8 cellular contexts compared by ENCODE assay signal in genomic region chr5:36875051-36875788, GRCh38. TPM values are rescaled to one million over a fixed set of nuclear protein-coding genes. Genes with fewer than 3 reads are reported as not detected.
DNase-seq lines count a peak whose midpoint lies in the region; ATAC-seq, FAIRE-seq and TF ChIP-seq lines count a peak whose summit lies in the region.

No MANE protein-coding gene starts in this region.

- peaks cover 16% of the 10 kb centered on the region for H3K4me1 Mint-ChIP-seq in Caco-2 (ENCODE audit: low read depth, unreplicated experiment)

- no peak for TF ChIP-seq POLR2A in heart left ventricle (IDR thresholded peaks at IDR 0.05)
- TF ChIP-seq POLR2A in uterus (IDR thresholded peaks at IDR 0.05): no peak

- ATAC-seq in HG03432 (IDR thresholded peaks at IDR 0.05; ENCODE audit: unreplicated experiment) (peak; percentile 13), heart left ventricle (peak; percentile 17 to 47 (median 30)), pancreas (peak in 3 of 4 donors; percentile 4 to 35 (median 29))
- ATAC-seq in activated naive CD4-positive, alpha-beta T cell treated with anti-CD3 and anti-CD28 coated beads, Interleukin-2, amount 50 U/mL, for 72 hours: peak in 1 of 2 donors; percentile 48

- DNase-seq in Caco-2: peak; percentile 59 to 70
- DNase-seq in RWPE1 (ENCODE audit: low spot score): peak; percentile 27
- DNase-seq in activated naive CD4-positive, alpha-beta T cell treated with anti-CD3 and anti-CD28 coated beads, Interleukin-2, amount 50 U/mL, for 72 hours (ENCODE audit: low spot score in 2 of 2): peak; percentile 51 to 64
- DNase-seq in heart left ventricle: peak; percentile 46 to 74 (median 51)
- peak; percentile 25 to 71 (median 42) for DNase-seq in pancreas
- DNase-seq in uterus: peak; percentile 32 to 46
- no peak for DNase-seq in cortex of kidney (lab: John Stamatoyannopoulos, UW)

- intact Hi-C loops in Caco-2 (cut with micrococcal nuclease; ENCODE audit: unreplicated experiment): loop anchor here (1.0 to 10.0 kb wide), 3 partner anchors 136 to 270 kb away; partner anchors contain the start of gene SLC1A3
- intact Hi-C loops in heart left ventricle (cut with DNase I): loop anchor here (5.0 to 10.0 kb wide), 8 partner anchors 62 to 630 kb away; partner anchors contain the start of genes NADK2 (in 2 of the 10) and NUP155 (in 1 of the 10)
- intact Hi-C loops in pancreas (cut with DNase I): loop anchor here in 2 of 3 donors (5.0 to 10.0 kb wide), 3 partner anchors 72 to 130 kb away; no protein-coding TSS in a partner anchor
- intact Hi-C loops in uterus (cut with DNase I; ENCODE audit: low total_unique reads): no loop called here

- H3K4me3 Mint-ChIP-seq in Caco-2 (ENCODE audit: unreplicated experiment): peak overlapping the region; percentile 93

- no peaks in the 10 kb centered on the region for H3K9me3 ChIP-seq in Caco-2
- H3K9me3 ChIP-seq in heart left ventricle: no peaks in the 10 kb centered on the region
- no peaks in the 10 kb centered on the region for H3K9me3 ChIP-seq in pancreas
- H3K9me3 ChIP-seq in uterus: no peaks in the 10 kb centered on the region

- H3K36me3 ChIP-seq in Caco-2 (ENCODE audit: control insufficient read depth, insufficient read depth, low read length): no peaks in the 10 kb centered on the region
- peaks cover 0 to 8% (median 0%) of the 10 kb centered on the region in 9 donors for H3K36me3 ChIP-seq in heart left ventricle
- H3K36me3 ChIP-seq in pancreas: no peaks in the 10 kb centered on the region
- no peaks in the 10 kb centered on the region for H3K36me3 ChIP-seq in uterus

- no peaks in the 10 kb centered on the region for H3K27me3 Mint-ChIP-seq in Caco-2 (ENCODE audit: insufficient read depth, unreplicated experiment)

- H3K4me3 ChIP-seq in Caco-2 (ENCODE audit: low read depth, low read length): peak overlapping the region; percentile 52
- H3K4me3 ChIP-seq in heart left ventricle: peak overlapping the region; percentile 77 to 98 (median 91)
- peak overlapping the region; percentile 55 to 95 (median 84) for H3K4me3 ChIP-seq in pancreas
- peak overlapping the region; percentile 92 to 96 for H3K4me3 ChIP-seq in uterus

- H3K9me3 Mint-ChIP-seq in Caco-2 (ENCODE audit: unreplicated experiment): no peaks in the 10 kb centered on the region
- H3K9me3 Mint-ChIP-seq in activated naive CD4-positive, alpha-beta T cell treated with anti-CD3 and anti-CD28 coated beads, Interleukin-2, amount 50 U/mL, for 72 hours: no peaks in the 10 kb centered on the region

- no peak for FAIRE-seq in pancreas (lab: Jason Lieb, UNC)

- WGBS in heart left ventricle, 4 donors: 0 to 1% (median 1%) methylated on average over 25 to 26 of the region's 26 CpGs
- WGBS in pancreas, 2 donors: 0% methylated on average over 26 of the region's 26 CpGs

- H3K27ac ChIP-seq in RWPE1 (peak overlapping the region; percentile 97), heart left ventricle (peak overlapping the region; percentile 94 to 98 (median 96)), pancreas (peak overlapping the region in 3 of 4 donors; percentile 91 to 97 (median 97)), uterus (peak overlapping the region; percentile 96 to 97)

- H3K36me3 Mint-ChIP-seq in Caco-2 (ENCODE audit: insufficient read depth, unreplicated experiment): peaks cover 16% of the 10 kb centered on the region
- H3K36me3 Mint-ChIP-seq in activated naive CD4-positive, alpha-beta T cell treated with anti-CD3 and anti-CD28 coated beads, Interleukin-2, amount 50 U/mL, for 72 hours: peaks cover 26 to 29% of the 10 kb centered on the region in 2 donors

- peak overlapping the region; percentile 95 for H3K27ac Mint-ChIP-seq in Caco-2 (ENCODE audit: unreplicated experiment)
- H3K27ac Mint-ChIP-seq in activated naive CD4-positive, alpha-beta T cell treated with anti-CD3 and anti-CD28 coated beads, Interleukin-2, amount 50 U/mL, for 72 hours: peak overlapping the region; percentile 99

- BruUV-seq in Caco-2 (replicated peaks; lab: Mats Ljungman, UMichigan): no TSS peak

- H3K27me3 ChIP-seq in Caco-2 (replicated peaks; ENCODE audit: control insufficient read depth, insufficient read depth, low read length) (no peaks in the 10 kb centered on the region), heart left ventricle (no peaks in the 10 kb centered on the region), pancreas (no peaks in the 10 kb centered on the region), uterus (no peaks in the 10 kb centered on the region)

- POLR2A ChIA-PET in Caco-2 (lab: Charles Lee): no interaction called here
- POLR2A ChIA-PET in RWPE1 (lab: Yijun Ruan, JAX; ENCODE audit: low non-redundant PET): interaction anchor here (0.7 kb wide), 1 partner anchor 131 kb away, joined by 3 read pairs; no protein-coding TSS in a partner anchor

- CTCF ChIA-PET in Caco-2 (lab: Charles Lee): interaction anchor here (0.5 kb wide), 1 partner anchor 146 kb away, joined by 5 read pairs; no protein-coding TSS in a partner anchor
- CTCF ChIA-PET in RWPE1 (lab: Yijun Ruan, JAX): interaction anchor here (0.6 to 2.5 kb wide), 5 partner anchors 12 to 136 kb away, joined by 3 to 10 read pairs (median 4); no protein-coding TSS in a partner anchor

- TF ChIP-seq CTCF in Caco-2 (IDR thresholded peaks at IDR 0.05; ENCODE audit: insufficient read depth in 1 of 2, low read depth in 1 of 2, low read length in 1 of 2, severe bottlenecking in 1 of 2, unreplicated experiment in 1 of 2) (no peak), RWPE1 (conservative IDR thresholded peaks at IDR 0.05; ENCODE audit: low read depth) (no peak), heart left ventricle (IDR thresholded peaks at IDR 0.05) (no peak), pancreas (IDR thresholded peaks at IDR 0.05) (no peak), uterus (IDR thresholded peaks at IDR 0.05) (no peak)

- H3K4me1 ChIP-seq in Caco-2 (peaks cover 23% of the 10 kb centered on the region), heart left ventricle (peaks cover 5 to 61% (median 36%) of the 10 kb centered on the region in 12 donors), pancreas (peaks cover 4 to 38% (median 27%) of the 10 kb centered on the region in 3 donors), uterus (peaks cover 7 to 13% of the 10 kb centered on the region in 2 donors)

RNA-seq across cellular contexts. Expression of gene NIPBL, which starts 1.3 kb away (rescaled TPM):
- total RNA-seq in Caco-2 (2022) (48.1 and 61.6 TPM in 2 replicates), heart left ventricle (10 to 100 TPM; 31.7 to 57.3 (median 39.2) TPM), pancreas (10 to 100 TPM; 25.7 to 48.1 (median 27.4) TPM), uterus (100 to 1,000 TPM in 1 of 4 donors, 10 to 100 TPM in 3; 49.7 to 108 (median 72.4) TPM)
- total RNA-seq in activated naive CD4-positive, alpha-beta T cell treated with anti-CD3 and anti-CD28 coated beads, Interleukin-2, amount 50 U/mL, for 72 hours: 10 to 100 TPM; 46.5 to 65.8 TPM
- polyA plus RNA-seq in heart left ventricle (10 to 100 TPM; 13.2 to 13.5 TPM), pancreas (10 to 100 TPM in 1 of 2 donors, 1 to 10 TPM in 1; 8.1 to 12.2 TPM)
